ENCODE assay signal across 11 cellular contexts in the genomic region with DNA sequence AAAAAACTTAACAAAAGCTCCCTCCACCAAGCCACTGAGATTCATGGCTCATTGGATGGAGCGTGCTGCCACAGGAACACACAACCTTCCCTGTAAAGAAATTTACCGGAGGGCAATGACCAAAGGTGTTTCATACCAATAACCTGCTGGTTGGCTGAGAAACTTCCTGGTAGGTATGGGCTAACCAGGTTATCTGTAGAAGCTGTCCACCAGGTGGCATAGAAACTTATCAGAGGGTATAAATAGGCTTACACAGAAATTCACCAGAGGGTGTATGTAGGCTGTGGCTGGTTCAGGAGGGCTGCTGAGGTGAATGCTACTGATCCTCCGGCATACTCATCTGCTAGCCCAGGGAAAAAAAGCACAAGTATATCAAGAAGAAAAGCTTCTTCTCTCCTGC. TPM values are rescaled to one million over a fixed set of nuclear protein-coding genes. Genes with fewer than 3 reads are reported as not detected.
DNase-seq lines count a peak whose midpoint lies in the region; ATAC-seq and TF ChIP-seq lines count a peak whose summit lies in the region.
"Had no signal": no experiment of that assay in that cellular context is flagged by ENCODE, and none has a peak within 500 bp of the region (broad histone marks: within the 10 kb centered on the region; RNA-seq: fewer than 3 reads in every experiment).

No MANE protein-coding gene starts in this region.

- no peaks in the 10 kb centered on the region for H3K9me3 Mint-ChIP-seq in glutamatergic neuron (ENCODE audit: unreplicated experiment)
- H3K9me3 Mint-ChIP-seq: activated CD4-positive, alpha-beta T cell treated with anti-CD3 and anti-CD28 coated beads, Interleukin-2, amount 10 ng/mL, durations not matched to agents 7 days and 5 days had no signal

- ATAC-seq in body of pancreas (peak; percentile 98), gastroesophageal sphincter (no peak)

- intact Hi-C loops in body of pancreas (cut with DNase I) = no loop called here

- H3F3A ChIP-seq in Loucy (ENCODE audit: low read depth) = no peaks in the 10 kb centered on the region

- H3K18ac ChIP-seq in mesendoderm (ENCODE audit: low read length) = no peak overlapping the region

- H3K27me3 ChIP-seq in Loucy (ENCODE audit: insufficient read depth, low read length, poor library complexity, severe bottlenecking) (no peaks in the 10 kb centered on the region), body of pancreas (no peaks in the 10 kb centered on the region), mesendoderm (ENCODE audit: insufficient read depth, low read length, poor library complexity) (no peaks in the 10 kb centered on the region), gastroesophageal sphincter (no peaks in the 10 kb centered on the region)
- H3K27me3 ChIP-seq: neutrophil had no signal

- H2BK5ac ChIP-seq in mesendoderm (ENCODE audit: low read length) = no peak overlapping the region

- peak overlapping the region; percentile 65 for H4K8ac ChIP-seq in mesendoderm (ENCODE audit: low read depth, low read length)

- no peak overlapping the region for H2AK5ac ChIP-seq in mesendoderm (ENCODE audit: low read length)

- H3K4me3 ChIP-seq in Loucy (ENCODE audit: low read length, poor library complexity, severe bottlenecking) = no peak overlapping the region
- H3K4me3 ChIP-seq in body of pancreas = no peak overlapping the region
- no peak overlapping the region for H3K4me3 ChIP-seq in mesendoderm (ENCODE audit: low read length)
- no peak overlapping the region for H3K4me3 ChIP-seq in gastroesophageal sphincter

- no peak overlapping the region for H2BK15ac ChIP-seq in mesendoderm (replicated peaks; ENCODE audit: low read depth)

- H3K4me2 ChIP-seq in Loucy (ENCODE audit: low read depth, low read length, poor library complexity, severe bottlenecking) = no peak overlapping the region
- H3K4me2 ChIP-seq in mesendoderm (ENCODE audit: low read length) = no peak overlapping the region

- no peak overlapping the region for H3K56ac ChIP-seq in mesendoderm (ENCODE audit: low read length)

- no peak overlapping the region for H3K27ac Mint-ChIP-seq in glutamatergic neuron (ENCODE audit: unreplicated experiment)
- H3K27ac Mint-ChIP-seq: activated CD4-positive, alpha-beta T cell treated with anti-CD3 and anti-CD28 coated beads, Interleukin-2, amount 10 ng/mL, durations not matched to agents 7 days and 5 days had no signal

- no peak overlapping the region for H2AFZ ChIP-seq in Loucy (ENCODE audit: low read length)

- H3K79me2 ChIP-seq in Loucy (ENCODE audit: insufficient read depth, low read length) = no peaks in the 10 kb centered on the region
- H3K79me2 ChIP-seq in mesendoderm (ENCODE audit: control insufficient read depth, insufficient read depth, low read length) = no peaks in the 10 kb centered on the region

- WGBS in body of pancreas, 2 donors = 39 to 52% methylated on average over 3 of the region's 3 CpGs
- no CpG with 5 or more reads among the region's 3 CpGs for WGBS in mesendoderm (ENCODE audit: extremely low coverage, insufficient coverage, low lambda C conversion rate)
- WGBS in gastroesophageal sphincter (ENCODE audit: low coverage in 1 of 2), 2 donors = 67 to 82% methylated on average over 3 of the region's 3 CpGs

- H2BK120ac ChIP-seq in mesendoderm (ENCODE audit: low read depth, low read length) = no peak overlapping the region

- no peaks in the 10 kb centered on the region for H3K36me3 Mint-ChIP-seq in glutamatergic neuron (ENCODE audit: unreplicated experiment)

- no peaks in the 10 kb centered on the region for H3K9me2 ChIP-seq in Loucy (replicated peaks; ENCODE audit: low read depth, low read length)

- no peaks in the 10 kb centered on the region for H3K4me1 Mint-ChIP-seq in glutamatergic neuron (ENCODE audit: low read depth, unreplicated experiment)
- H3K4me1 Mint-ChIP-seq: activated CD4-positive, alpha-beta T cell treated with anti-CD3 and anti-CD28 coated beads, Interleukin-2, amount 10 ng/mL, durations not matched to agents 7 days and 5 days had no signal

- peak; percentile 76 for DNase-seq in DMS153 (lab: John Stamatoyannopoulos, UW)
- DNase-seq in body of pancreas = peak; percentile 61 to 85 (median 72)
- DNase-seq in mesendoderm = peak; percentile 68
- no peak for DNase-seq in AG20443 (ENCODE audit: low spot score)
- no peak for DNase-seq in dedifferentiated amniotic fluid mesenchymal stem cell (ENCODE audit: extremely low spot score)
- DNase-seq in glutamatergic neuron = no peak
- DNase-seq: activated CD4-positive, alpha-beta T cell treated with anti-CD3 and anti-CD28 coated beads, Interleukin-2, amount 10 ng/mL, durations not matched to agents 7 days and 5 days; amniotic stem cell had no signal

- H3K4me3 Mint-ChIP-seq in glutamatergic neuron (ENCODE audit: unreplicated experiment) = no peak overlapping the region
- H3K4me3 Mint-ChIP-seq: activated CD4-positive, alpha-beta T cell treated with anti-CD3 and anti-CD28 coated beads, Interleukin-2, amount 10 ng/mL, durations not matched to agents 7 days and 5 days had no signal

- no peak overlapping the region for H4K5ac ChIP-seq in mesendoderm (ENCODE audit: low read length)

- H4K20me1 ChIP-seq in Loucy (ENCODE audit: insufficient read depth, low read length, poor library complexity, severe bottlenecking) = no peaks in the 10 kb centered on the region

- H3K27ac ChIP-seq in body of pancreas (no peak overlapping the region), mesendoderm (ENCODE audit: low read depth, low read length) (no peak overlapping the region), gastroesophageal sphincter (no peak overlapping the region)
- H3K27ac ChIP-seq: neutrophil had no signal

- peaks cover 19% of the 10 kb centered on the region; the same call in 1 of the 2 replicates for H3K36me3 ChIP-seq in Loucy (ENCODE audit: insufficient read depth, low read length)
- no peaks in the 10 kb centered on the region for H3K36me3 ChIP-seq in body of pancreas (replicated peaks in 1 of 2; ENCODE audit: insufficient read depth in 1 of 2, low read depth in 2 of 2)
- no peaks in the 10 kb centered on the region for H3K36me3 ChIP-seq in mesendoderm (ENCODE audit: control insufficient read depth, insufficient read depth, low read length)
- peaks cover 0 to 16% of the 10 kb centered on the region in 2 donors for H3K36me3 ChIP-seq in gastroesophageal sphincter
- H3K36me3 ChIP-seq: neutrophil had no signal

- peak; percentile 25; the same call in 1 of the 2 replicates for TF ChIP-seq CTCF in Loucy (conservative IDR thresholded peaks at IDR 0.05; ENCODE audit: low read length)
- TF ChIP-seq CTCF in body of pancreas (IDR thresholded peaks at IDR 0.05) = peak in 6 of 7 experiments; percentile 26 to 89 (median 78)
- TF ChIP-seq CTCF in gastroesophageal sphincter (IDR thresholded peaks at IDR 0.05) = no peak
- TF ChIP-seq CTCF in glutamatergic neuron (IDR thresholded peaks at IDR 0.05; ENCODE audit: partially characterized antibody, unreplicated experiment) = no peak

- H3K27me3 Mint-ChIP-seq in glutamatergic neuron (ENCODE audit: unreplicated experiment) = no peaks in the 10 kb centered on the region
- H3K27me3 Mint-ChIP-seq: activated CD4-positive, alpha-beta T cell treated with anti-CD3 and anti-CD28 coated beads, Interleukin-2, amount 10 ng/mL, durations not matched to agents 7 days and 5 days had no signal

- H3K23ac ChIP-seq in mesendoderm (ENCODE audit: low read length) = no peak overlapping the region

- H3K4me1 ChIP-seq in Loucy (ENCODE audit: insufficient read depth, low read length, poor library complexity, severe bottlenecking) (no peaks in the 10 kb centered on the region), body of pancreas (peaks cover 10% of the 10 kb centered on the region), mesendoderm (ENCODE audit: control insufficient read depth, low read depth, low read length) (no peaks in the 10 kb centered on the region), gastroesophageal sphincter (no peaks in the 10 kb centered on the region)

- no peak for TF ChIP-seq EP300 in gastroesophageal sphincter (IDR thresholded peaks at IDR 0.05)

- peak in 1 of 3 donors; percentile 26 for TF ChIP-seq POLR2A in body of pancreas (IDR thresholded peaks at IDR 0.05)
- TF ChIP-seq POLR2A in gastroesophageal sphincter (IDR thresholded peaks at IDR 0.05) = no peak

- H3K9ac ChIP-seq in Loucy (ENCODE audit: low read depth, low read length, poor library complexity, severe bottlenecking) (no peak overlapping the region), mesendoderm (ENCODE audit: low read length) (no peak overlapping the region)

- no peak overlapping the region for H3K4ac ChIP-seq in mesendoderm (ENCODE audit: low read depth, low read length)

- H3K9me3 ChIP-seq in Loucy (ENCODE audit: insufficient read depth, low read depth, low read length) (no peaks in the 10 kb centered on the region), body of pancreas (no peaks in the 10 kb centered on the region), gastroesophageal sphincter (no peaks in the 10 kb centered on the region)
- H3K9me3 ChIP-seq: neutrophil had no signal

- no peaks in the 10 kb centered on the region for H3K79me1 ChIP-seq in mesendoderm (ENCODE audit: low read length)

RNA-seq across cellular contexts. Expression of a gene that starts 27.1 kb away (rescaled TPM):
- total RNA-seq in body of pancreas (10 to 100 TPM; 24.1 to 32.9 TPM), gastroesophageal sphincter (10 to 100 TPM; 22.5 to 35.0 (median 29.4) TPM), glutamatergic neuron (ENCODE audit: unreplicated experiment) (13.2 TPM)
- 6.8 TPM for polyA plus RNA-seq in mesendoderm (2013, experiment 1 of 2)
- 6.8 TPM for polyA plus RNA-seq in mesendoderm (2013, experiment 2 of 2)

RNA-seq across cellular contexts. Expression of a gene that starts 58.3 kb away (rescaled TPM):
- total RNA-seq in body of pancreas (10 to 100 TPM; 27.4 to 33.5 TPM), gastroesophageal sphincter (10 to 100 TPM; 36.1 to 48.1 (median 42.0) TPM), glutamatergic neuron (ENCODE audit: unreplicated experiment) (4.6 TPM)
- polyA plus RNA-seq in mesendoderm (2013, experiment 1 of 2) = 9.8 TPM
- polyA plus RNA-seq in mesendoderm (2013, experiment 2 of 2) = 9.3 TPM

Comparison
In these comparisons a context has a peak if more than half of its experiments do, and no peak if none do; other contexts are left out.
1. DNase-seq: peak in DMS153 (single experiment), body of pancreas (4 of 4) and mesendoderm (single experiment); none in AG20443 (single experiment), dedifferentiated amniotic fluid mesenchymal stem cell (single experiment) and glutamatergic neuron (single experiment).
2. CTCF ChIP-seq: peak in Loucy (single experiment) and body of pancreas (6 of 7); none in gastroesophageal sphincter (0 of 4) and glutamatergic neuron (single experiment).